2 cellular contexts compared by ENCODE assay signal in genomic region chr3:52291508-52292181, GRCh38.
TF ChIP-seq lines count a peak whose summit lies in the region.

No MANE protein-coding gene starts in this region.

TF ChIP-seq in GM12878, 131 proteins besides CTCF, POLR2A, EP300 and RAD21:
- TF ChIP-seq HDAC2 (IDR thresholded peaks at IDR 0.05) (no peak), HDGF (IDR thresholded peaks at IDR 0.05) (peak; percentile 13; the same call in 1 of the 2 replicates), SUPT20H (IDR thresholded peaks at IDR 0.05; ENCODE audit: borderline replicate concordance, control insufficient read depth, low read depth, low read length) (no peak), LARP7 (IDR thresholded peaks at IDR 0.05) (no peak), CHD1 (IDR thresholded peaks at IDR 0.05; ENCODE audit: low read depth, low read length) (no peak), ATF3 (IDR thresholded peaks at IDR 0.05; ENCODE audit: borderline replicate concordance, extremely low read depth, low read depth, low read length) (no peak), ZNF592 (IDR thresholded peaks at IDR 0.05) (no peak), GATAD2B (conservative IDR thresholded peaks at IDR 0.05; ENCODE audit: low read depth) (0 out of 2 replicates have a peak, but pooled peaks have one; percentile 17), RB1 (IDR thresholded peaks at IDR 0.05; ENCODE audit: borderline replicate concordance) (peak; percentile 85; the same call in 1 of the 2 replicates), RBBP5 (conservative IDR thresholded peaks at IDR 0.05) (no peak), MEF2B (IDR thresholded peaks at IDR 0.05; ENCODE audit: partially characterized antibody, poor library complexity, severe bottlenecking) (no peak), PAX8 (IDR thresholded peaks at IDR 0.05) (no peak), EGR1 (IDR thresholded peaks at IDR 0.05; ENCODE audit: borderline replicate concordance in 1 of 2, low read depth in 2 of 2, low read length in 2 of 2) (no peak), CEBPZ (IDR thresholded peaks at IDR 0.05; ENCODE audit: low read depth, low read length) (no peak), SMC3 (IDR thresholded peaks at IDR 0.05; ENCODE audit: borderline replicate concordance, low read length) (peak; percentile 97), YY1 (IDR thresholded peaks at IDR 0.05; ENCODE audit: low read depth, low read length) (0 out of 2 replicates have a peak, but pooled peaks have one; percentile 47)

TF ChIP-seq in neural cell, 6 proteins besides CTCF, POLR2A, EP300 and RAD21:
- TF ChIP-seq TAF1 (IDR thresholded peaks at IDR 0.05; ENCODE audit: low read depth) (no peak), REST (IDR thresholded peaks at IDR 0.05; ENCODE audit: borderline replicate concordance) (no peak), SMC3 (conservative IDR thresholded peaks at IDR 0.05; ENCODE audit: poor library complexity) (peak; percentile 86), MXI1 (conservative IDR thresholded peaks at IDR 0.05; ENCODE audit: poor library complexity, severe bottlenecking) (no peak)
